In genomic region chr14:55580401-55581010, GRCh38 we compare ENCODE assay signal across 8 cellular contexts. TPM values are rescaled to one million over a fixed set of nuclear protein-coding genes. Genes with fewer than 3 reads are reported as not detected.
A peak's percentile ranks its signal among the peaks of the same experiment; 100 is the strongest.
DNase-seq lines count a peak whose midpoint lies in the region; ATAC-seq and TF ChIP-seq lines count a peak whose summit lies in the region.

No MANE protein-coding gene starts in this region.

- TF ChIP-seq CTCF in HL-60 (IDR thresholded peaks at IDR 0.05; ENCODE audit: insufficient read depth, low read length) (no peak), lung (IDR thresholded peaks at IDR 0.05; ENCODE audit: control extremely low read depth, extremely low read depth) (no peak)

- H3K9me3 ChIP-seq in CD4-positive, CD25-positive, alpha-beta regulatory T cell (ENCODE audit: control insufficient read depth in 2 of 2, low read length in 2 of 2) = no peaks in the 10 kb centered on the region
- H3K9me3 ChIP-seq in lung (ENCODE audit: control insufficient read depth in 2 of 2, insufficient read depth in 1 of 2, low read length in 1 of 2) = no peaks in the 10 kb centered on the region

- 1% methylated on average over 39 to 76 of the region's 76 CpGs for WGBS in lung, 2 donors

- H3K27ac ChIP-seq in CD4-positive, CD25-positive, alpha-beta regulatory T cell (ENCODE audit: insufficient read depth, low read length, poor library complexity, severe bottlenecking) = peak overlapping the region; percentile 71
- H3K27ac ChIP-seq in HL-60 (replicated peaks) = peak overlapping the region; percentile 82
- H3K27ac ChIP-seq in lung (ENCODE audit: low read depth in 1 of 2, low read length in 1 of 2) = peak overlapping the region; percentile 97 to 99

- POLR2A ChIA-PET in activated CD4-positive, alpha-beta T cell treated with anti-CD3 and anti-CD28 coated beads for 36 hours (lab: Charles Lee) = interaction anchor here (0.6 kb wide), 1 partner anchor 145 kb away, joined by 3 read pairs; no protein-coding TSS in a partner anchor

- peaks cover 37% of the 10 kb centered on the region for H3K4me1 ChIP-seq in CD4-positive, CD25-positive, alpha-beta regulatory T cell (ENCODE audit: control insufficient read depth, insufficient read depth, low read length, poor library complexity, severe bottlenecking)
- H3K4me1 ChIP-seq in lung (ENCODE audit: control insufficient read depth in 2 of 2, insufficient read depth in 2 of 2, low read length in 2 of 2) = peaks cover 3 to 19% of the 10 kb centered on the region in 2 donors

- H3K36me3 Mint-ChIP-seq in CD4-positive, CD25-positive, alpha-beta regulatory T cell = no peaks in the 10 kb centered on the region
- H3K36me3 Mint-ChIP-seq in activated CD4-positive, alpha-beta T cell treated with anti-CD3 and anti-CD28 coated beads for 36 hours (ENCODE audit: low read depth) = peaks cover 3% of the 10 kb centered on the region
- H3K36me3 Mint-ChIP-seq in dendritic cell treated with granulocyte-macrophage colony-stimulating factor and Interleukin-4, amounts not matched to agents 40 ng/mL and 50 ng/mL, for 4 days (ENCODE audit: low read depth) = peaks cover 14% of the 10 kb centered on the region

- peak; percentile 46 to 59 for ATAC-seq in CD4-positive, CD25-positive, alpha-beta regulatory T cell (ENCODE audit: low read depth in 2 of 2)
- ATAC-seq in GM19468 (IDR thresholded peaks at IDR 0.05; ENCODE audit: extremely low read depth, unreplicated experiment) (peak; percentile 7), lung (ENCODE audit: insufficient read depth, low FRiP score) (peak; percentile 14)
- peak; percentile 43 for ATAC-seq in activated CD4-positive, alpha-beta T cell treated with anti-CD3 and anti-CD28 coated beads for 36 hours

- H3K27me3 Mint-ChIP-seq in CD4-positive, CD25-positive, alpha-beta regulatory T cell = no peaks in the 10 kb centered on the region
- no peaks in the 10 kb centered on the region for H3K27me3 Mint-ChIP-seq in activated CD4-positive, alpha-beta T cell treated with anti-CD3 and anti-CD28 coated beads for 36 hours
- peaks cover 1% of the 10 kb centered on the region for H3K27me3 Mint-ChIP-seq in dendritic cell treated with granulocyte-macrophage colony-stimulating factor and Interleukin-4, amounts not matched to agents 40 ng/mL and 50 ng/mL, for 4 days

- DNase-seq in CD4-positive, CD25-positive, alpha-beta regulatory T cell = peak; percentile 58 to 65 (median 61)
- peak in 1 of 2 experiments; percentile 25 for DNase-seq in HL-60 (ENCODE audit: low read depth in 1 of 2, low spot score in 1 of 2)
- peak; percentile 69 for DNase-seq in activated CD4-positive, alpha-beta T cell treated with anti-CD3 and anti-CD28 coated beads for 36 hours
- peak; percentile 41 for DNase-seq in lung (ENCODE audit: low spot score)
- DNase-seq in stimulated activated CD8-positive, alpha-beta memory T cell treated with anti-CD3 and anti-CD28 coated beads, Interleukin-12 subunit alpha, Interleukin-12 subunit beta, amount 100 ng/mL, for 1 hour (ENCODE audit: low read depth) = peak; percentile 4
- no peak for DNase-seq in superior temporal gyrus (ENCODE audit: extremely low spot score)

- no peaks in the 10 kb centered on the region for H3K9me3 Mint-ChIP-seq in CD4-positive, CD25-positive, alpha-beta regulatory T cell
- no peaks in the 10 kb centered on the region for H3K9me3 Mint-ChIP-seq in activated CD4-positive, alpha-beta T cell treated with anti-CD3 and anti-CD28 coated beads for 36 hours (ENCODE audit: low read depth)
- H3K9me3 Mint-ChIP-seq in dendritic cell treated with granulocyte-macrophage colony-stimulating factor and Interleukin-4, amounts not matched to agents 40 ng/mL and 50 ng/mL, for 4 days = no peaks in the 10 kb centered on the region

- peak overlapping the region; percentile 68 for H3K4me3 ChIP-seq in CD4-positive, CD25-positive, alpha-beta regulatory T cell (ENCODE audit: low read depth, low read length)
- peak overlapping the region; percentile 86 for H3K4me3 ChIP-seq in HL-60 (replicated peaks; ENCODE audit: insufficient read depth, low read length)
- peak overlapping the region; percentile 99 for H3K4me3 ChIP-seq in lung

- peaks cover 17 to 32% (median 25%) of the 10 kb centered on the region in 4 donors for H3K4me1 Mint-ChIP-seq in CD4-positive, CD25-positive, alpha-beta regulatory T cell
- peaks cover 47% of the 10 kb centered on the region for H3K4me1 Mint-ChIP-seq in activated CD4-positive, alpha-beta T cell treated with anti-CD3 and anti-CD28 coated beads for 36 hours
- peaks cover 28% of the 10 kb centered on the region for H3K4me1 Mint-ChIP-seq in dendritic cell treated with granulocyte-macrophage colony-stimulating factor and Interleukin-4, amounts not matched to agents 40 ng/mL and 50 ng/mL, for 4 days (ENCODE audit: low read depth)

- CTCF ChIA-PET in activated CD4-positive, alpha-beta T cell treated with anti-CD3 and anti-CD28 coated beads for 36 hours (lab: Charles Lee) = interaction anchor here (0.6 to 1.7 kb wide), 2 partner anchors 37 to 155 kb away, joined by 3 read pairs; no protein-coding TSS in a partner anchor

- no peaks in the 10 kb centered on the region for H3K36me3 ChIP-seq in CD4-positive, CD25-positive, alpha-beta regulatory T cell (ENCODE audit: control insufficient read depth, insufficient read depth, low read length)
- no peaks in the 10 kb centered on the region for H3K36me3 ChIP-seq in lung (ENCODE audit: control insufficient read depth in 2 of 2, insufficient read depth in 2 of 2, low read length in 2 of 2)

- intact Hi-C loops in activated CD4-positive, alpha-beta T cell treated with anti-CD3 and anti-CD28 coated beads for 36 hours (cut with DNase I, micrococcal nuclease) = loop anchor here (1.0 to 10.0 kb wide), 13 partner anchors 132 to 1810 kb away; partner anchors contain the start of genes FBXO34 (in 2 of the 2), TMEM260 (in 2 of the 2), AP5M1 (in 1 of the 2) and ATG14 (in 1 of the 2)
- intact Hi-C loops in dendritic cell treated with granulocyte-macrophage colony-stimulating factor and Interleukin-4, amounts not matched to agents 40 ng/mL and 50 ng/mL, for 4 days (cut with micrococcal nuclease) = no loop called here

- no peaks in the 10 kb centered on the region for H3K27me3 ChIP-seq in CD4-positive, CD25-positive, alpha-beta regulatory T cell (ENCODE audit: control insufficient read depth, insufficient read depth, low read length)
- no peaks in the 10 kb centered on the region for H3K27me3 ChIP-seq in HL-60 (ENCODE audit: insufficient read depth, poor library complexity, severe bottlenecking)
- H3K27me3 ChIP-seq in lung (ENCODE audit: control insufficient read depth, insufficient read depth) = no peaks in the 10 kb centered on the region

- peak overlapping the region; percentile 85 to 94 (median 89) for H3K4me3 Mint-ChIP-seq in CD4-positive, CD25-positive, alpha-beta regulatory T cell
- peak overlapping the region; percentile 82 for H3K4me3 Mint-ChIP-seq in activated CD4-positive, alpha-beta T cell treated with anti-CD3 and anti-CD28 coated beads for 36 hours
- H3K4me3 Mint-ChIP-seq in dendritic cell treated with granulocyte-macrophage colony-stimulating factor and Interleukin-4, amounts not matched to agents 40 ng/mL and 50 ng/mL, for 4 days = peak overlapping the region; percentile 92

- peak overlapping the region; percentile 53 to 90 (median 68) for H3K27ac Mint-ChIP-seq in CD4-positive, CD25-positive, alpha-beta regulatory T cell
- peak overlapping the region; percentile 83 for H3K27ac Mint-ChIP-seq in activated CD4-positive, alpha-beta T cell treated with anti-CD3 and anti-CD28 coated beads for 36 hours
- H3K27ac Mint-ChIP-seq in dendritic cell treated with granulocyte-macrophage colony-stimulating factor and Interleukin-4, amounts not matched to agents 40 ng/mL and 50 ng/mL, for 4 days = peak overlapping the region; percentile 87

RNA-seq across cellular contexts. Expression of gene KTN1, which starts 0.5 kb away (rescaled TPM):
- 86.5 TPM for total RNA-seq in CD4-positive, CD25-positive, alpha-beta regulatory T cell
- 10 to 100 TPM in 3 of 4 donors, 1 to 10 TPM in 1; 6.9 to 21.1 (median 17.3) TPM for polyA plus RNA-seq in CD4-positive, CD25-positive, alpha-beta regulatory T cell
- 100 to 1,000 TPM; 117 to 138 TPM for total RNA-seq in activated CD4-positive, alpha-beta T cell treated with anti-CD3 and anti-CD28 coated beads for 36 hours
- total RNA-seq in lung = 100 to 1,000 TPM in 1 of 2 donors, 10 to 100 TPM in 1; 92.1 to 152 TPM
- 10 to 100 TPM; 57.1 to 68.9 TPM for polyA plus RNA-seq in lung
